ENCODE assay signal across 8 cellular contexts in the genomic region with DNA sequence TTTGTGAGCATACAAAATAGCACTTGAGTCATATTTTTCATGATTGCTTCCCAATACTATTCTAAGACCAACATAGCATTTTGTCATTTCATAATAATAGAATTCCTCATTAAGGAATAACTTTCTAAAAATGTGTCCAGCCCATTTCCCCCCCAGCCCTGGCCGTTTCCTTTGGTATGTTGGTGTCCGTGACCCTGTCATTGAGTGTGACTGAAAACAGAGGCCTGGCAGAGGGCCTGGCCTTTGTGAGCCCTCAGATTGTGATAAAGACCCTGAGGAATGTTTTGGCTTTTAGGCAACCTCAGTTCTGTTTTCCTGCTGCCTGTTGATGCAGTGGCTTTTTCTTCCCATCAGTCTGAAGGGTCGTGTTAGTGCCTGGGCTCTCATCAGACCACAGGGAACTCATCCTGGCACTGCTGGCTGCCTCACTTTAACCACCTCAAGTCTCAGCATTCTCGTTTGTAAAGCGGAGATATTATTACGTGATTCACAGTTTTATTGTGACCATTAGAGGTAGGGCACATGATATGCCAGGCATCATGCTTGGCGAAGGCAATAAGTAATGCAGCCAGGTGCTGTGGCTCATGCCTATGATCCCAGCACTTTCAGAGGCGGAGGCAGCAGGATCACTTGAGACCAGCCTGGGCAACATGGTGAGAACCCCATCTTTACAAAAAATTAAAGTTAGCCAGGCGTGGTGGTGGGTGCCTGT. TPM values are rescaled to one million over a fixed set of nuclear protein-coding genes. Genes with fewer than 3 reads are reported as not detected.
A peak's percentile ranks its signal among the peaks of the same experiment; 100 is the strongest.
DNase-seq lines count a peak whose midpoint lies in the region; ATAC-seq and TF ChIP-seq lines count a peak whose summit lies in the region.
"Had no signal": no experiment of that assay in that cellular context is flagged by ENCODE, and none has a peak within 500 bp of the region (broad histone marks: within the 10 kb centered on the region; RNA-seq: fewer than 3 reads in every experiment).

No MANE protein-coding gene starts in this region.

- no peaks in the 10 kb centered on the region for H3K9me2 ChIP-seq in PC-9 (ENCODE audit: insufficient read depth)

- POLR2A ChIA-PET in PC-9 (lab: Charles Lee; ENCODE audit: unreplicated experiment), result interaction anchor here (0.5 to 1.0 kb wide), 6 partner anchors 9 to 499 kb away, joined by 3 to 24 read pairs (median 4); partner anchors contain the start of gene ZNF573

- H2AFZ ChIP-seq in PC-9, result no peak overlapping the region

- H3K27ac ChIP-seq in PC-9 (peak overlapping the region; percentile 75), esophagus muscularis mucosa (replicated peaks in 1 of 4) (peak overlapping the region; percentile 44 to 61 (median 54)), upper lobe of left lung (peak overlapping the region; percentile 65 to 80 (median 76))
- H3K27ac ChIP-seq: SK-N-MC had no signal

- peak overlapping the region; percentile 39 for H3K4me3 ChIP-seq in PC-9
- H3K4me3 ChIP-seq in esophagus muscularis mucosa, result no peak overlapping the region
- no peak overlapping the region for H3K4me3 ChIP-seq in upper lobe of left lung
- H3K4me3 ChIP-seq: SK-N-MC had no signal

- 54% methylated on average over 9 of the region's 9 CpGs for WGBS in esophagus muscularis mucosa
- 48 to 57% methylated on average over 9 of the region's 9 CpGs for WGBS in upper lobe of left lung, 2 donors

- H3K79me2 ChIP-seq in PC-9 (ENCODE audit: low read depth), result peaks cover 98% of the 10 kb centered on the region

- TF ChIP-seq POLR2A in esophagus muscularis mucosa (IDR thresholded peaks at IDR 0.05; ENCODE audit: low read depth) (no peak), upper lobe of left lung (IDR thresholded peaks at IDR 0.05) (no peak)

- CTCF ChIA-PET in PC-9 (lab: Charles Lee), result no interaction called here

- no peaks in the 10 kb centered on the region for H3K9me3 ChIP-seq in PC-9 (ENCODE audit: insufficient read depth, low read depth)
- no peaks in the 10 kb centered on the region for H3K9me3 ChIP-seq in esophagus muscularis mucosa
- no peaks in the 10 kb centered on the region for H3K9me3 ChIP-seq in upper lobe of left lung

- no TSS peak for BruUV-seq in PC-9 (replicated peaks; lab: Mats Ljungman, UMichigan)

- peak overlapping the region; percentile 77 for H3K4me2 ChIP-seq in PC-9

- peaks cover 99% of the 10 kb centered on the region for H4K20me1 ChIP-seq in PC-9 (ENCODE audit: insufficient read depth)

- H3K4me1 ChIP-seq in PC-9 (replicated peaks; ENCODE audit: insufficient read depth), result peaks cover 64% of the 10 kb centered on the region
- H3K4me1 ChIP-seq in esophagus muscularis mucosa, result peaks cover 23 to 43% (median 26%) of the 10 kb centered on the region in 4 donors
- peaks cover 50 to 79% (median 68%) of the 10 kb centered on the region in 4 donors for H3K4me1 ChIP-seq in upper lobe of left lung

- peaks cover 44% of the 10 kb centered on the region for H3K36me3 ChIP-seq in PC-9 (ENCODE audit: low read depth)
- H3K36me3 ChIP-seq in esophagus muscularis mucosa, result no peaks in the 10 kb centered on the region
- H3K36me3 ChIP-seq in upper lobe of left lung, result peaks cover 0 to 5% (median 0%) of the 10 kb centered on the region in 4 donors

- TF ChIP-seq CTCF in PC-9 (conservative IDR thresholded peaks at IDR 0.05), result no peak
- TF ChIP-seq CTCF in esophagus muscularis mucosa (IDR thresholded peaks at IDR 0.05), result no peak
- TF ChIP-seq CTCF in upper lobe of left lung (IDR thresholded peaks at IDR 0.05), result no peak

- intact Hi-C loops in PC-9 (cut with micrococcal nuclease; ENCODE audit: unreplicated experiment), result loop anchor here (1.0 kb wide), 2 partner anchors 12 kb away; no protein-coding TSS in a partner anchor
- intact Hi-C loops in esophagus muscularis mucosa (cut with DNase I), result no loop called here

- TF ChIP-seq EP300 in esophagus muscularis mucosa (IDR thresholded peaks at IDR 0.05), result no peak
- peak in 1 of 4 donors; percentile 22 for TF ChIP-seq EP300 in upper lobe of left lung (IDR thresholded peaks at IDR 0.05)

- H3K27me3 ChIP-seq in PC-9 (ENCODE audit: insufficient read depth, low read depth) (no peaks in the 10 kb centered on the region), esophagus muscularis mucosa (no peaks in the 10 kb centered on the region), upper lobe of left lung (no peaks in the 10 kb centered on the region)

- DNase-seq in PC-9 (peak; percentile 38 to 78), esophagus muscularis mucosa (ENCODE audit: extremely low spot score) (no peak), mucosa of gallbladder (ENCODE audit: low spot score) (peak; percentile 61), upper lobe of left lung (no peak), SW 1271 (lab: John Stamatoyannopoulos, UW) (no peak), NCI-H2196 treated with DMSO at 0.1 percent for 48 hours (lab: John Stamatoyannopoulos, UW; ENCODE audit: unreplicated experiment) (no peak), NOMO-1 (lab: John Stamatoyannopoulos, UW; ENCODE audit: unreplicated experiment in 2 of 2) (no peak)

- ATAC-seq in upper lobe of left lung (ENCODE audit: low FRiP score in 2 of 2), result peak; percentile 38 to 79

- peaks cover 85% of the 10 kb centered on the region for H3F3A ChIP-seq in PC-9 (ENCODE audit: insufficient read depth, low read depth)

RNA-seq across cellular contexts. Expression of gene SPINT2, which starts 13.8 kb away (rescaled TPM):
- total RNA-seq in PC-9 (2021), result 1,019 and 1,161 TPM in 2 replicates
- 10 to 100 TPM in 3 of 4 donors, 1 to 10 TPM in 1; 5.0 to 13.4 (median 11.4) TPM for total RNA-seq in esophagus muscularis mucosa
- 567 TPM for total RNA-seq in mucosa of gallbladder
- 100 to 1,000 TPM; 192 to 583 (median 317) TPM for total RNA-seq in upper lobe of left lung

RNA-seq across cellular contexts. Expression of gene PPP1R14A, which starts 22.0 kb away (rescaled TPM):
- total RNA-seq in PC-9 (2021) (not detected in 2 replicates), esophagus muscularis mucosa (100 to 1,000 TPM; 217 to 794 (median 445) TPM), mucosa of gallbladder (180 TPM), upper lobe of left lung (100 to 1,000 TPM in 3 of 6 donors, 10 to 100 TPM in 3; 71.2 to 236 (median 96.2) TPM)

RNA-seq across cellular contexts. Expression of gene C19orf33, which starts 25.9 kb away (rescaled TPM):
- 100 and 150 TPM in 2 replicates for total RNA-seq in PC-9 (2021)
- 1 to 10 TPM; 7.8 to 8.6 (median 8.1) TPM for total RNA-seq in esophagus muscularis mucosa
- 77.7 TPM for total RNA-seq in mucosa of gallbladder
- total RNA-seq in upper lobe of left lung, result 100 to 1,000 TPM in 4 of 6 donors, 10 to 100 TPM in 2; 65.0 to 251 (median 144) TPM

RNA-seq across cellular contexts. Expression of gene YIF1B, which starts 37.6 kb away (rescaled TPM):
- total RNA-seq in PC-9 (2021) (33.6 and 39.8 TPM in 2 replicates), esophagus muscularis mucosa (10 to 100 TPM; 10.8 to 26.5 (median 21.5) TPM), mucosa of gallbladder (31.6 TPM), upper lobe of left lung (10 to 100 TPM; 15.3 to 45.8 (median 29.8) TPM)

RNA-seq across cellular contexts. Expression of gene KCNK6, which starts 41.5 kb away (rescaled TPM):
- total RNA-seq in PC-9 (2021) (6.1 and 9.3 TPM in 2 replicates), esophagus muscularis mucosa (10 to 100 TPM in 1 of 4 donors, 1 to 10 TPM in 3; 2.3 to 13.0 (median 4.2) TPM), mucosa of gallbladder (21.5 TPM), upper lobe of left lung (10 to 100 TPM in 4 of 6 donors, 1 to 10 TPM in 2; 6.8 to 22.0 (median 12.0) TPM)

Comparison
In these comparisons a context has a peak if more than half of its experiments do, and no peak if none do; other contexts are left out.
1. DNase-seq: peak in PC-9 (2 of 2) and mucosa of gallbladder (single experiment); none in esophagus muscularis mucosa (single experiment), upper lobe of left lung (0 of 2), SW 1271 (0 of 2), NCI-H2196 treated with DMSO at 0.1 percent for 48 hours (single experiment) and NOMO-1 (0 of 2).
2. RNA of gene SPINT2, which starts 13.8 kb away (total RNA-seq): 1,019 to 1,161 TPM in PC-9, 567 TPM in mucosa of gallbladder (single experiment) and 192 to 583 TPM in upper lobe of left lung; 5.0 to 13.4 TPM in esophagus muscularis mucosa; every median in the first group is over 10 times any median in the second.
3. RNA of gene PPP1R14A, which starts 22.0 kb away (total RNA-seq): 217 to 794 TPM in esophagus muscularis mucosa, 180 TPM in mucosa of gallbladder (single experiment) and 71.2 to 236 TPM in upper lobe of left lung; not detected in PC-9; every median in the first group is over 10 times any median in the second.
4. Peak in every context shown above with its lines, with median percentiles within 50 percentile points of each other: H3K27ac ChIP-seq.